Comparison of ENCODE assay signal across 1 cellular context in the genomic region with DNA sequence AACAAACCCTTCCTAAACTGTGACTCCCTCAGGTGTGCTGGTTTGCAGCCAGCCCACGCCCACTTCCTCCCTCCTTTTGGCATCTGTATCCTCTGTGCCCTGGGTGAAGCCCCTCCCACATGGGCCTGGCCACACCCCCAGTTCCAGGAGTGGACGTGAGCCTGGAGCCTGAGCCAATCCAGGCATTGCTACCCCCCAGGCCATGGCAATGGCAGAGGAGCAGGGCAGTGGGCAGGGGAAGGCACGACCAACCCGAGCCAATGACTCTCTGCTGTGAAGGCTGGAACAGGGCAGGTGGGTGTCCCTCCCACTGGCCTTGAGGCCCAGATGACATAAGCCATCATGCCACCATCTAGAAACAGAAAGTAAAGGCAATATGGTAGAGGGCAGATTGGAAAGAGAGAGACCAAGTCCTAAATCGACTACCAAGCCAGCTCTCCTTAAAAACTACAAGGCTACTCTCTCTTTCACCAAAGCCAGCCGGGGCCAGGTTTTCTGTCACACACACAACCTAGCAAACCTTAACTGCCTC.
TF ChIP-seq lines count a peak whose summit lies in the region.

No MANE protein-coding gene starts in this region.

TF ChIP-seq in GM12878, 131 proteins besides CTCF, POLR2A, EP300 and RAD21:
- no peak for TF ChIP-seq EGR1 (IDR thresholded peaks at IDR 0.05; ENCODE audit: borderline replicate concordance in 1 of 2, low read depth in 2 of 2, low read length in 2 of 2)
- TF ChIP-seq DPF2 (IDR thresholded peaks at IDR 0.05) = no peak
- TF ChIP-seq, protein P1, sequence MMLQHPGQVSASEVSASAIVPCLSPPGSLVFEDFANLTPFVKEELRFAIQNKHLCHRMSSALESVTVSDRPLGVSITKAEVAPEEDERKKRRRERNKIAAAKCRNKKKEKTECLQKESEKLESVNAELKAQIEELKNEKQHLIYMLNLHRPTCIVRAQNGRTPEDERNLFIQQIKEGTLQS (IDR thresholded peaks at IDR 0.05; ENCODE audit: borderline replicate concordance, extremely low read depth, low read depth, low read length) = no peak
- TF ChIP-seq LARP7 (IDR thresholded peaks at IDR 0.05) = no peak
- TF ChIP-seq ATF7 (IDR thresholded peaks at IDR 0.05; ENCODE audit: low read depth) = no peak
- no peak for TF ChIP-seq ZNF384 (IDR thresholded peaks at IDR 0.05; ENCODE audit: borderline replicate concordance, low read depth, low read length)
- TF ChIP-seq NFIC (IDR thresholded peaks at IDR 0.05; ENCODE audit: low read depth, low read length) = no peak
- TF ChIP-seq JUNB (IDR thresholded peaks at IDR 0.05) = no peak
- TF ChIP-seq, protein P2, sequence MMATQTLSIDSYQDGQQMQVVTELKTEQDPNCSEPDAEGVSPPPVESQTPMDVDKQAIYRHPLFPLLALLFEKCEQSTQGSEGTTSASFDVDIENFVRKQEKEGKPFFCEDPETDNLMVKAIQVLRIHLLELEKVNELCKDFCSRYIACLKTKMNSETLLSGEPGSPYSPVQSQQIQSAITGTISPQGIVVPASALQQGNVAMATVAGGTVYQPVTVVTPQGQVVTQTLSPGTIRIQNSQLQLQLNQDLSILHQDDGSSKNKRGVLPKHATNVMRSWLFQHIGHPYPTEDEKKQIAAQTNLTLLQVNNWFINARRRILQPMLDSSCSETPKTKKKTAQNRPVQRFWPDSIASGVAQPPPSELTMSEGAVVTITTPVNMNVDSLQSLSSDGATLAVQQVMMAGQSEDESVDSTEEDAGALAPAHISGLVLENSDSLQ (IDR thresholded peaks at IDR 0.05) = no peak
- no peak for TF ChIP-seq RUNX3 (IDR thresholded peaks at IDR 0.05; ENCODE audit: low read length)
- TF ChIP-seq MEF2B (IDR thresholded peaks at IDR 0.05; ENCODE audit: partially characterized antibody, poor library complexity, severe bottlenecking) = no peak
TF ChIP-seq in GM12878: peak in this region for 0.
